ENCODE assay signal across 8 cellular contexts in genomic region chr19:13847900-13848677, GRCh38. TPM values are rescaled to one million over a fixed set of nuclear protein-coding genes. Genes with fewer than 3 reads are reported as not detected.
DNase-seq lines count a peak whose midpoint lies in the region; TF ChIP-seq lines count a peak whose summit lies in the region.

No MANE protein-coding gene starts in this region.

- POLR2A ChIA-PET in HEK293T (lab: Yijun Ruan, JAX), result interaction anchor here (1.0 to 2.2 kb wide), 4 partner anchors 15 to 75 kb away, joined by 3 to 8 read pairs (median 5); partner anchors contain the start of gene ZSWIM4

- H3K27ac ChIP-seq in WERI-Rb-1, result peak overlapping the region; percentile 74

- DNase-seq in GM19240 (ENCODE audit: insufficient read length, low spot score) (peak; percentile 84), WERI-Rb-1 (no peak), foreskin fibroblast (no peak), skeletal muscle cell (ENCODE audit: low read depth) (no peak), NCI-H2107 (lab: John Stamatoyannopoulos, UW) (no peak), HEK293T (ENCODE audit: extremely low spot score) (no peak), NCI-H510A (lab: John Stamatoyannopoulos, UW) (no peak), SK-N-DZ (ENCODE audit: low spot score) (no peak)

- no peaks in the 10 kb centered on the region for H3K36me3 ChIP-seq in WERI-Rb-1

- H3K4me3 ChIP-seq in WERI-Rb-1 (ENCODE audit: low read depth, low read length), result peak overlapping the region; percentile 47
- peak overlapping the region; percentile 17 to 53 for H3K4me3 ChIP-seq in foreskin fibroblast (ENCODE audit: low read depth in 1 of 2, low read length in 2 of 2)
- peak overlapping the region; percentile 49 for H3K4me3 ChIP-seq in skeletal muscle cell (ENCODE audit: low read depth, low read length)

- CTCF ChIA-PET in HEK293T (lab: Yijun Ruan, JAX), result no interaction called here

- TF ChIP-seq CTCF in WERI-Rb-1 (IDR thresholded peaks at IDR 0.05; ENCODE audit: low read depth, low read length) (no peak), foreskin fibroblast (IDR thresholded peaks at IDR 0.05; ENCODE audit: low read depth, low read length) (no peak)

- no peaks in the 10 kb centered on the region for H3K27me3 ChIP-seq in WERI-Rb-1 (ENCODE audit: insufficient read depth, low read depth, severe bottlenecking)

- no peaks in the 10 kb centered on the region for H3K9me3 ChIP-seq in WERI-Rb-1 (ENCODE audit: severe bottlenecking)

TF ChIP-seq in HEK293T, 16 proteins besides CTCF, POLR2A, EP300 and RAD21:
- TF ChIP-seq ZNF384 (IDR thresholded peaks at IDR 0.05), result no peak
- TF ChIP-seq FOXM1 (IDR thresholded peaks at IDR 0.05; ENCODE audit: borderline replicate concordance), result no peak; the same call in 1 of the 2 replicates
- no peak for TF ChIP-seq BHLHE40 (IDR thresholded peaks at IDR 0.05; ENCODE audit: borderline replicate concordance)
- no peak for TF ChIP-seq LEF1 (IDR thresholded peaks at IDR 0.05; ENCODE audit: borderline replicate concordance)
- no peak for TF ChIP-seq SUZ12 (IDR thresholded peaks at IDR 0.05)
- no peak for TF ChIP-seq L3MBTL2 (conservative IDR thresholded peaks at IDR 0.05)
- no peak for TF ChIP-seq SP1 (IDR thresholded peaks at IDR 0.05)
TF ChIP-seq in HEK293T: peak in this region for 0.

RNA-seq across cellular contexts. Expression of gene NANOS3, which starts 28.8 kb away (rescaled TPM):
- polyA plus RNA-seq in SK-N-DZ (2014; cell fraction: cytosol; rRNA removed), result 0.72 and 0.95 TPM in 2 replicates
- polyA plus RNA-seq in SK-N-DZ (2014; cell fraction: nucleus; rRNA removed), result 14.5 and 24.4 TPM in 2 replicates

RNA-seq across cellular contexts. Expression of gene ZSWIM4, which starts 52.8 kb away (rescaled TPM):
- polyA plus RNA-seq in SK-N-DZ (2014; cell fraction: cytosol; rRNA removed), result 6.1 and 6.4 TPM in 2 replicates
- polyA plus RNA-seq in SK-N-DZ (2014; cell fraction: nucleus; rRNA removed), result 4.0 and 11.4 TPM in 2 replicates

RNA-seq across cellular contexts. Expression of gene BRME1, which starts 57.8 kb away (rescaled TPM):
- 5.6 and 10.4 TPM in 2 replicates for polyA plus RNA-seq in SK-N-DZ (2014; cell fraction: cytosol; rRNA removed)
- polyA plus RNA-seq in SK-N-DZ (2014; cell fraction: nucleus; rRNA removed), result 16.4 and 31.3 TPM in 2 replicates

RNA-seq across cellular contexts. Expression of gene CC2D1A, which starts 57.9 kb away (rescaled TPM):
- 17.1 and 19.8 TPM in 2 replicates for polyA plus RNA-seq in SK-N-DZ (2014; cell fraction: cytosol; rRNA removed)
- polyA plus RNA-seq in SK-N-DZ (2014; cell fraction: nucleus; rRNA removed), result 56.8 and 60.6 TPM in 2 replicates
